ENCODE assay signal across 8 cellular contexts in genomic region chr5:126599971-126600630, GRCh38. TPM values are rescaled to one million over a fixed set of nuclear protein-coding genes. Genes with fewer than 3 reads are reported as not detected.
A peak's percentile ranks its signal among the peaks of the same experiment; 100 is the strongest.
DNase-seq lines count a peak whose midpoint lies in the region; ATAC-seq and TF ChIP-seq lines count a peak whose summit lies in the region.
"Not testable (repeated sequence)": the region's sequence is repeated elsewhere in the genome, so short reads cannot be mapped to it uniquely, and the experiment has no call there.

No MANE protein-coding gene starts in this region.

- H4K8ac ChIP-seq in neuronal stem cell (ENCODE audit: low read depth, low read length) = not testable (repeated sequence)

- not testable (repeated sequence) for H2AK5ac ChIP-seq in neuronal stem cell (ENCODE audit: low read depth, low read length)

- 57 to 58% methylated on average over 15 of the region's 15 CpGs for WGBS in esophagus, 2 donors
- no CpG with 5 or more reads among the region's 15 CpGs for WGBS in neuronal stem cell (ENCODE audit: extremely low coverage in 2 of 2, insufficient read length in 2 of 2, insufficient replicate concordance in 1 of 2), 2 donors
- WGBS in suprapubic skin = 64% methylated on average over 15 of the region's 15 CpGs

- not testable (repeated sequence) for H3K9me3 ChIP-seq in CD4-positive, CD25-positive, alpha-beta regulatory T cell (ENCODE audit: control insufficient read depth in 2 of 2, low read length in 2 of 2); ascending aorta; esophagus (ENCODE audit: control insufficient read depth in 2 of 2, insufficient read depth in 1 of 2, low read depth in 1 of 2, low read length in 1 of 2); neuronal stem cell (replicated peaks in 1 of 2; ENCODE audit: control insufficient read depth in 2 of 2, insufficient read depth in 1 of 2, low read depth in 1 of 2, low read length in 2 of 2); suprapubic skin

- H3K14ac ChIP-seq in neuronal stem cell (ENCODE audit: low read length) = not testable (repeated sequence)

- H3K4me2 ChIP-seq in neuronal stem cell (ENCODE audit: insufficient read depth, low read length, poor library complexity, severe bottlenecking) = peak overlapping the region; percentile 26

- not testable (repeated sequence) for H4K91ac ChIP-seq in neuronal stem cell (ENCODE audit: low read depth, low read length, poor library complexity)

- H2BK5ac ChIP-seq in neuronal stem cell (ENCODE audit: low read length) = not testable (repeated sequence)

- not testable (repeated sequence) for H3K9ac ChIP-seq in neuronal stem cell (ENCODE audit: low read depth, low read length, poor library complexity)

- not testable (repeated sequence) for H2BK120ac ChIP-seq in neuronal stem cell (ENCODE audit: low read depth, low read length)

- peak overlapping the region; percentile 83 for H2BK15ac ChIP-seq in neuronal stem cell (ENCODE audit: low read length)

- H3K4me1 Mint-ChIP-seq in CD4-positive, CD25-positive, alpha-beta regulatory T cell = peaks cover 0 to 37% (median 22%) of the 10 kb centered on the region in 4 donors
- H3K4me1 Mint-ChIP-seq in T-helper 1 cell treated with Interleukin-12 subunit alpha and Interleukin-12 subunit beta and Interleukin-4 antibody, amounts not matched to agents 30 μg/mL and 1 μg/mL, for 36 hours (ENCODE audit: low read depth) = peaks cover 18% of the 10 kb centered on the region

- peak overlapping the region; percentile 97 for H2AFZ ChIP-seq in neuronal stem cell (ENCODE audit: low read length)

- peaks cover 22% of the 10 kb centered on the region for H3K27me3 Mint-ChIP-seq in CD4-positive, CD25-positive, alpha-beta regulatory T cell
- peaks cover 13% of the 10 kb centered on the region for H3K27me3 Mint-ChIP-seq in T-helper 1 cell treated with Interleukin-12 subunit alpha and Interleukin-12 subunit beta and Interleukin-4 antibody, amounts not matched to agents 30 μg/mL and 1 μg/mL, for 36 hours (ENCODE audit: low read depth)

- intact Hi-C loops in ascending aorta (cut with DNase I) = loop anchor here (2.0 to 5.0 kb wide), 3 partner anchors 63 to 261 kb away; partner anchors contain the start of gene LMNB1

- peaks cover 18% of the 10 kb centered on the region for H3K36me3 ChIP-seq in CD4-positive, CD25-positive, alpha-beta regulatory T cell (ENCODE audit: control insufficient read depth, insufficient read depth, low read length)
- H3K36me3 ChIP-seq in ascending aorta (peaks cover 13 to 15% of the 10 kb centered on the region in 2 donors), neuronal stem cell (replicated peaks in 1 of 2; ENCODE audit: control insufficient read depth in 2 of 2, insufficient read depth in 2 of 2, low read length in 2 of 2) (peaks cover 10 to 26% of the 10 kb centered on the region in 2 donors), suprapubic skin (peaks cover 16% of the 10 kb centered on the region)
- H3K36me3 ChIP-seq in esophagus (ENCODE audit: control insufficient read depth in 2 of 2, insufficient read depth in 2 of 2, low read length in 1 of 2) = not testable (repeated sequence)

- peak overlapping the region in 2 of 3 donors; percentile 90 to 94 for H3K27ac Mint-ChIP-seq in CD4-positive, CD25-positive, alpha-beta regulatory T cell
- peak overlapping the region; percentile 82 for H3K27ac Mint-ChIP-seq in T-helper 1 cell treated with Interleukin-12 subunit alpha and Interleukin-12 subunit beta and Interleukin-4 antibody, amounts not matched to agents 30 μg/mL and 1 μg/mL, for 36 hours

- not testable (repeated sequence) for H3K23ac ChIP-seq in neuronal stem cell (ENCODE audit: low read depth, low read length, poor library complexity)

- H3K4me1 ChIP-seq in CD4-positive, CD25-positive, alpha-beta regulatory T cell (ENCODE audit: control insufficient read depth, insufficient read depth, low read length, poor library complexity, severe bottlenecking) = peaks cover 23% of the 10 kb centered on the region
- H3K4me1 ChIP-seq in ascending aorta = peaks cover 0 to 12% of the 10 kb centered on the region in 2 donors
- peaks cover 8 to 11% of the 10 kb centered on the region in 2 donors for H3K4me1 ChIP-seq in esophagus (ENCODE audit: control insufficient read depth in 2 of 2, insufficient read depth in 2 of 2, low read length in 1 of 2)
- not testable (repeated sequence) for H3K4me1 ChIP-seq in neuronal stem cell (ENCODE audit: control insufficient read depth in 2 of 2, insufficient read depth in 1 of 2, low read depth in 1 of 2, low read length in 2 of 2)
- peaks cover 49% of the 10 kb centered on the region for H3K4me1 ChIP-seq in suprapubic skin

- not testable (repeated sequence) for H3K27me3 ChIP-seq in CD4-positive, CD25-positive, alpha-beta regulatory T cell (ENCODE audit: control insufficient read depth, insufficient read depth, low read length); ascending aorta; esophagus (ENCODE audit: control insufficient read depth in 1 of 2, insufficient read depth in 2 of 2, low read length in 2 of 2); layer of hippocampus (ENCODE audit: control insufficient read depth, insufficient read depth, low read length); neuronal stem cell (ENCODE audit: control insufficient read depth in 3 of 3, insufficient read depth in 3 of 3, low read depth in 1 of 3, low read length in 3 of 3); suprapubic skin

- ATAC-seq in CD4-positive, CD25-positive, alpha-beta regulatory T cell (ENCODE audit: low read depth in 2 of 2) = not testable (repeated sequence)

- not testable (repeated sequence) for TF ChIP-seq POLR2A in suprapubic skin (IDR thresholded peaks at IDR 0.05)

- not testable (repeated sequence) for DNase-seq in CD4-positive, CD25-positive, alpha-beta regulatory T cell; Jurkat, Clone E6-1 (ENCODE audit: low read depth, low spot score); ascending aorta (ENCODE audit: low spot score in 2 of 2); neuronal stem cell (ENCODE audit: low spot score); suprapubic skin (ENCODE audit: low spot score in 2 of 2)

- peak overlapping the region; percentile 93 to 99 (median 97) for H3K4me3 Mint-ChIP-seq in CD4-positive, CD25-positive, alpha-beta regulatory T cell
- peak overlapping the region; percentile 96 for H3K4me3 Mint-ChIP-seq in T-helper 1 cell treated with Interleukin-12 subunit alpha and Interleukin-12 subunit beta and Interleukin-4 antibody, amounts not matched to agents 30 μg/mL and 1 μg/mL, for 36 hours

- H3K18ac ChIP-seq in neuronal stem cell (ENCODE audit: low read length) = peak overlapping the region; percentile 81

- H2BK12ac ChIP-seq in neuronal stem cell (ENCODE audit: low read length) = not testable (repeated sequence)

- H3K4me3 ChIP-seq in CD4-positive, CD25-positive, alpha-beta regulatory T cell (ENCODE audit: low read depth, low read length) = peak overlapping the region; percentile 57
- H3K4me3 ChIP-seq in Jurkat, Clone E6-1 (ENCODE audit: low read length) = peak overlapping the region; percentile 93
- H3K4me3 ChIP-seq in ascending aorta (peak overlapping the region; percentile 76 to 87), esophagus (ENCODE audit: low read depth in 1 of 2, low read length in 2 of 2) (peak overlapping the region; percentile 22 to 88), neuronal stem cell (ENCODE audit: low read length in 2 of 2) (peak overlapping the region in 1 of 2 donors; percentile 82), suprapubic skin (peak overlapping the region; percentile 96)

- H3K4ac ChIP-seq in neuronal stem cell (ENCODE audit: low read length) = not testable (repeated sequence)

- not testable (repeated sequence) for H3K36me3 Mint-ChIP-seq in CD4-positive, CD25-positive, alpha-beta regulatory T cell
- H3K36me3 Mint-ChIP-seq in T-helper 1 cell treated with Interleukin-12 subunit alpha and Interleukin-12 subunit beta and Interleukin-4 antibody, amounts not matched to agents 30 μg/mL and 1 μg/mL, for 36 hours (ENCODE audit: low read depth) = peaks cover 11% of the 10 kb centered on the region

- not testable (repeated sequence) for TF ChIP-seq CTCF in ascending aorta (IDR thresholded peaks at IDR 0.05); suprapubic skin (IDR thresholded peaks at IDR 0.05)

- H3K27ac ChIP-seq in CD4-positive, CD25-positive, alpha-beta regulatory T cell (ENCODE audit: insufficient read depth, low read length, poor library complexity, severe bottlenecking); neuronal stem cell (replicated peaks; ENCODE audit: low read length): not testable (repeated sequence)
- H3K27ac ChIP-seq in ascending aorta (peak overlapping the region; percentile 75 to 80), esophagus (ENCODE audit: low read depth in 2 of 2, low read length in 1 of 2) (peak overlapping the region; percentile 93 to 94), layer of hippocampus (ENCODE audit: low read depth, low read length) (peak overlapping the region; percentile 66), suprapubic skin (peak overlapping the region; percentile 91)

- H3K79me1 ChIP-seq in neuronal stem cell (ENCODE audit: low read depth, low read length) = not testable (repeated sequence)

- not testable (repeated sequence) for TF ChIP-seq EP300 in suprapubic skin (IDR thresholded peaks at IDR 0.05)

- H3K9me3 Mint-ChIP-seq in CD4-positive, CD25-positive, alpha-beta regulatory T cell; T-helper 1 cell treated with Interleukin-12 subunit alpha and Interleukin-12 subunit beta and Interleukin-4 antibody, amounts not matched to agents 30 μg/mL and 1 μg/mL, for 36 hours: not testable (repeated sequence)

RNA-seq across cellular contexts. Expression of gene PHAX, which starts 0.6 kb away (rescaled TPM):
- 27.0 TPM for total RNA-seq in CD4-positive, CD25-positive, alpha-beta regulatory T cell
- polyA plus RNA-seq in CD4-positive, CD25-positive, alpha-beta regulatory T cell = 10 to 100 TPM; 66.6 to 83.0 (median 73.7) TPM
- 63.7 TPM for polyA plus RNA-seq in Jurkat, Clone E6-1 (2012; ENCODE audit: insufficient read depth, insufficient read length)
- total RNA-seq in ascending aorta (19.3 TPM), suprapubic skin (10 to 100 TPM; 21.8 to 55.2 (median 30.2) TPM)
- polyA plus RNA-seq in esophagus = 10 to 100 TPM; 11.5 to 18.6 TPM
- 26.4 TPM for polyA plus RNA-seq in neuronal stem cell (2013, experiment 1 of 2)
- polyA plus RNA-seq in neuronal stem cell (2013, experiment 2 of 2) = 26.2 TPM

RNA-seq across cellular contexts. Expression of gene ALDH7A1, which starts 5.1 kb away (rescaled TPM):
- total RNA-seq in CD4-positive, CD25-positive, alpha-beta regulatory T cell = 0.35 TPM
- polyA plus RNA-seq in CD4-positive, CD25-positive, alpha-beta regulatory T cell = 1 to 10 TPM in 2 of 4 donors, under 1 TPM in 1, not detected in 1; 0.59 to 3.2 (median 1.3) TPM
- polyA plus RNA-seq in Jurkat, Clone E6-1 (2012; ENCODE audit: insufficient read depth, insufficient read length) = not detected
- total RNA-seq in ascending aorta = 1.4 TPM
- polyA plus RNA-seq in esophagus = 10 to 100 TPM; 71.9 to 88.3 TPM
- 126 TPM for polyA plus RNA-seq in neuronal stem cell (2013, experiment 1 of 2)
- 128 TPM for polyA plus RNA-seq in neuronal stem cell (2013, experiment 2 of 2)
- 10 to 100 TPM; 28.5 to 71.2 (median 43.5) TPM for total RNA-seq in suprapubic skin

Comparison
In these comparisons a context has a peak if more than half of its experiments do, and no peak if none do; other contexts are left out.
1. RNA of gene ALDH7A1, which starts 5.1 kb away (total RNA-seq): 28.5 to 71.2 TPM in suprapubic skin; 1.4 TPM in ascending aorta (single experiment) and 0.35 TPM in CD4-positive, CD25-positive, alpha-beta regulatory T cell (single experiment); every median in the first group is over 10 times any median in the second.